ENCODE assay signal across 11 cellular contexts in genomic region chr5:157994271-157994691, GRCh38.
A peak's percentile ranks its signal among the peaks of the same experiment; 100 is the strongest.
DNase-seq lines count a peak whose midpoint lies in the region; ATAC-seq and TF ChIP-seq lines count a peak whose summit lies in the region.
"Had no signal": no experiment of that assay in that cellular context is flagged by ENCODE, and none has a peak within 500 bp of the region (broad histone marks: within the 10 kb centered on the region; RNA-seq: fewer than 3 reads in every experiment).

No MANE protein-coding gene starts in this region.

- peak overlapping the region in 1 of 2 donors; percentile 29 for H3K9ac ChIP-seq in stomach smooth muscle (ENCODE audit: low read length in 2 of 2)

- no peak overlapping the region for H3K27ac Mint-ChIP-seq in activated naive CD8-positive, alpha-beta T cell
- no peak overlapping the region for H3K27ac Mint-ChIP-seq in activated naive CD8-positive, alpha-beta T cell treated with anti-CD3 and anti-CD28 coated beads, Interleukin-2, amount 50 U/mL, for 24 hours
- H3K27ac Mint-ChIP-seq in T-helper 2 cell treated with Interferon-gamma antibody and Interleukin-4, amounts not matched to agents 5 μg/mL and 100 μg/mL, for 36 hours: no peak overlapping the region
- H3K27ac Mint-ChIP-seq in immature natural killer cell: peak overlapping the region in 2 of 6 donors; percentile 2 to 5
- H3K27ac Mint-ChIP-seq: memory B cell had no signal

- peaks cover 3% of the 10 kb centered on the region for H3K36me3 Mint-ChIP-seq in activated naive CD8-positive, alpha-beta T cell
- no peaks in the 10 kb centered on the region for H3K36me3 Mint-ChIP-seq in activated naive CD8-positive, alpha-beta T cell treated with anti-CD3 and anti-CD28 coated beads, Interleukin-2, amount 50 U/mL, for 24 hours (ENCODE audit: low read depth)
- H3K36me3 Mint-ChIP-seq in T-helper 2 cell treated with Interferon-gamma antibody and Interleukin-4, amounts not matched to agents 5 μg/mL and 100 μg/mL, for 36 hours (ENCODE audit: low read depth): no peaks in the 10 kb centered on the region
- peaks cover 0 to 3% (median 0%) of the 10 kb centered on the region in 3 donors for H3K36me3 Mint-ChIP-seq in immature natural killer cell
- H3K36me3 Mint-ChIP-seq: memory B cell had no signal

- peaks cover 18% of the 10 kb centered on the region for H3K27me3 Mint-ChIP-seq in activated naive CD8-positive, alpha-beta T cell
- peaks cover 32% of the 10 kb centered on the region for H3K27me3 Mint-ChIP-seq in activated naive CD8-positive, alpha-beta T cell treated with anti-CD3 and anti-CD28 coated beads, Interleukin-2, amount 50 U/mL, for 24 hours
- peaks cover 46% of the 10 kb centered on the region for H3K27me3 Mint-ChIP-seq in T-helper 2 cell treated with Interferon-gamma antibody and Interleukin-4, amounts not matched to agents 5 μg/mL and 100 μg/mL, for 36 hours (ENCODE audit: low read depth)
- H3K27me3 Mint-ChIP-seq in immature natural killer cell (ENCODE audit: low read depth in 3 of 3): peaks cover 12 to 22% (median 21%) of the 10 kb centered on the region in 3 donors

- TF ChIP-seq CTCF in GM20000 (IDR thresholded peaks at IDR 0.05; ENCODE audit: extremely low read depth, missing control alignments): no peak

- no peak for ATAC-seq in activated naive CD8-positive, alpha-beta T cell treated with anti-CD3 and anti-CD28 coated beads, Interleukin-2, amount 50 U/mL, for 24 hours

- no peak overlapping the region for H3K27ac ChIP-seq in stomach smooth muscle (ENCODE audit: low read length)
- H3K27ac ChIP-seq: adrenal gland had no signal

- peak overlapping the region; percentile 35 to 54 for H3K4me3 ChIP-seq in stomach smooth muscle (ENCODE audit: low read length in 2 of 2)
- H3K4me3 ChIP-seq: adrenal gland had no signal

- no peaks in the 10 kb centered on the region for H3K36me3 ChIP-seq in stomach smooth muscle (ENCODE audit: control insufficient read depth in 2 of 2, insufficient read depth in 2 of 2, low read length in 2 of 2)
- H3K36me3 ChIP-seq: adrenal gland had no signal

- no peaks in the 10 kb centered on the region for H3K9me3 ChIP-seq in stomach smooth muscle (ENCODE audit: control insufficient read depth in 2 of 2, low read length in 2 of 2)
- H3K9me3 ChIP-seq: adrenal gland had no signal

- H3K9me3 Mint-ChIP-seq in activated naive CD8-positive, alpha-beta T cell (ENCODE audit: low read depth): no peaks in the 10 kb centered on the region
- no peaks in the 10 kb centered on the region for H3K9me3 Mint-ChIP-seq in activated naive CD8-positive, alpha-beta T cell treated with anti-CD3 and anti-CD28 coated beads, Interleukin-2, amount 50 U/mL, for 24 hours
- H3K9me3 Mint-ChIP-seq in T-helper 2 cell treated with Interferon-gamma antibody and Interleukin-4, amounts not matched to agents 5 μg/mL and 100 μg/mL, for 36 hours: no peaks in the 10 kb centered on the region
- peaks cover 0 to 4% (median 0%) of the 10 kb centered on the region in 6 donors for H3K9me3 Mint-ChIP-seq in immature natural killer cell
- H3K9me3 Mint-ChIP-seq: H9, memory B cell had no signal

- peak overlapping the region; percentile 33 for H3K4me3 Mint-ChIP-seq in activated naive CD8-positive, alpha-beta T cell
- no peak overlapping the region for H3K4me3 Mint-ChIP-seq in activated naive CD8-positive, alpha-beta T cell treated with anti-CD3 and anti-CD28 coated beads, Interleukin-2, amount 50 U/mL, for 24 hours
- peak overlapping the region; percentile 48 for H3K4me3 Mint-ChIP-seq in T-helper 2 cell treated with Interferon-gamma antibody and Interleukin-4, amounts not matched to agents 5 μg/mL and 100 μg/mL, for 36 hours
- H3K4me3 Mint-ChIP-seq in immature natural killer cell: peak overlapping the region; percentile 26 to 72 (median 58)
- H3K4me3 Mint-ChIP-seq: H9, memory B cell had no signal

- no peaks in the 10 kb centered on the region for H3K27me3 ChIP-seq in stomach smooth muscle (ENCODE audit: control insufficient read depth in 1 of 2, insufficient read depth in 2 of 2, low read length in 2 of 2)
- H3K27me3 ChIP-seq: adrenal gland had no signal

- H3K4me1 Mint-ChIP-seq in activated naive CD8-positive, alpha-beta T cell (ENCODE audit: low read depth): peaks cover 15% of the 10 kb centered on the region
- peaks cover 9% of the 10 kb centered on the region for H3K4me1 Mint-ChIP-seq in activated naive CD8-positive, alpha-beta T cell treated with anti-CD3 and anti-CD28 coated beads, Interleukin-2, amount 50 U/mL, for 24 hours
- peaks cover 29% of the 10 kb centered on the region for H3K4me1 Mint-ChIP-seq in T-helper 2 cell treated with Interferon-gamma antibody and Interleukin-4, amounts not matched to agents 5 μg/mL and 100 μg/mL, for 36 hours (ENCODE audit: low read depth)
- H3K4me1 Mint-ChIP-seq in immature natural killer cell: peaks cover 13 to 15% of the 10 kb centered on the region in 2 donors

- H3K4me1 ChIP-seq in stomach smooth muscle (ENCODE audit: control insufficient read depth, insufficient read depth, low read length): no peaks in the 10 kb centered on the region
- H3K4me1 ChIP-seq: adrenal gland had no signal

- no peak for DNase-seq in activated naive CD8-positive, alpha-beta T cell treated with anti-CD3 and anti-CD28 coated beads, Interleukin-2, amount 50 U/mL, for 24 hours
- DNase-seq in T-helper 2 cell treated with Interferon-gamma antibody and Interleukin-4, amounts not matched to agents 5 μg/mL and 100 μg/mL, for 36 hours (ENCODE audit: low spot score): peak; percentile 16
- peak; percentile 34 to 53 (median 40) for DNase-seq in immature natural killer cell
- no peak for DNase-seq in germinal center (ENCODE audit: low spot score)
- no peak for DNase-seq in GM20000 (ENCODE audit: low spot score)
- no peak for DNase-seq in SIG-M5 treated with dmso at 0.1 percent for 504 hours (lab: John Stamatoyannopoulos, UW; ENCODE audit: unreplicated experiment)

Comparison
In these comparisons a context has a peak if more than half of its experiments do, and no peak if none do; other contexts are left out.
1. DNase-seq: peak in T-helper 2 cell treated with Interferon-gamma antibody and Interleukin-4, amounts not matched to agents 5 μg/mL and 100 μg/mL, for 36 hours (single experiment) and immature natural killer cell (3 of 3); none in activated naive CD8-positive, alpha-beta T cell treated with anti-CD3 and anti-CD28 coated beads, Interleukin-2, amount 50 U/mL, for 24 hours (single experiment), germinal center (single experiment), GM20000 (single experiment) and SIG-M5 treated with dmso at 0.1 percent for 504 hours (single experiment).